ENCODE assay signal across 3 cellular contexts in the genomic region with DNA sequence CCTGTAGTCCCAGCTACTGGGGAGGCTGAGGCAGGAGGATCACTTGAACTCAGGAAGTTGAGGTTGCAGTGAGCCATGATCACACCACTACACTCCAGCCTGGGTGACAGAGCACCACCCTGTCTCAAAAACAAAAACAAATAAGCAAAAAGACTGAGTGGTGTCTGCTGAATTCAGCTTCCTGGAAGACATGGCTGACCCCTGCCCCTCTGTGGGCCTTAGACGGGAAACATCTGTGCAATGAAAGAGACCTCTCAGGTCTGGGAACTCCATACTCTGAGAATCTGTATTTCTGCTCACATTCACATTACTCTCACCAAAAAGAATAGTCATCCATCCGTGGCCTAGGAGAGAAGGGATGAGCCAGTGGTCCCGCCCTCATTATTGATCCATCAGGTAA.
TF ChIP-seq lines count a peak whose summit lies in the region.

No MANE protein-coding gene starts in this region.

TF ChIP-seq in HCT116, 20 proteins besides CTCF, POLR2A, EP300 and RAD21:
- no peak for TF ChIP-seq SP1 (IDR thresholded peaks at IDR 0.05; ENCODE audit: low read depth)
- TF ChIP-seq SIN3A (IDR thresholded peaks at IDR 0.05; ENCODE audit: low read depth) = no peak
- no peak for TF ChIP-seq EGR1 (IDR thresholded peaks at IDR 0.05; ENCODE audit: low read depth)
- TF ChIP-seq ZFX (IDR thresholded peaks at IDR 0.05) = no peak
- no peak for TF ChIP-seq SRF (IDR thresholded peaks at IDR 0.05; ENCODE audit: low read depth)
- TF ChIP-seq MAX (IDR thresholded peaks at IDR 0.05) = no peak
- no peak for TF ChIP-seq CBX3 (IDR thresholded peaks at IDR 0.05; ENCODE audit: low read depth)
- TF ChIP-seq, protein P1, sequence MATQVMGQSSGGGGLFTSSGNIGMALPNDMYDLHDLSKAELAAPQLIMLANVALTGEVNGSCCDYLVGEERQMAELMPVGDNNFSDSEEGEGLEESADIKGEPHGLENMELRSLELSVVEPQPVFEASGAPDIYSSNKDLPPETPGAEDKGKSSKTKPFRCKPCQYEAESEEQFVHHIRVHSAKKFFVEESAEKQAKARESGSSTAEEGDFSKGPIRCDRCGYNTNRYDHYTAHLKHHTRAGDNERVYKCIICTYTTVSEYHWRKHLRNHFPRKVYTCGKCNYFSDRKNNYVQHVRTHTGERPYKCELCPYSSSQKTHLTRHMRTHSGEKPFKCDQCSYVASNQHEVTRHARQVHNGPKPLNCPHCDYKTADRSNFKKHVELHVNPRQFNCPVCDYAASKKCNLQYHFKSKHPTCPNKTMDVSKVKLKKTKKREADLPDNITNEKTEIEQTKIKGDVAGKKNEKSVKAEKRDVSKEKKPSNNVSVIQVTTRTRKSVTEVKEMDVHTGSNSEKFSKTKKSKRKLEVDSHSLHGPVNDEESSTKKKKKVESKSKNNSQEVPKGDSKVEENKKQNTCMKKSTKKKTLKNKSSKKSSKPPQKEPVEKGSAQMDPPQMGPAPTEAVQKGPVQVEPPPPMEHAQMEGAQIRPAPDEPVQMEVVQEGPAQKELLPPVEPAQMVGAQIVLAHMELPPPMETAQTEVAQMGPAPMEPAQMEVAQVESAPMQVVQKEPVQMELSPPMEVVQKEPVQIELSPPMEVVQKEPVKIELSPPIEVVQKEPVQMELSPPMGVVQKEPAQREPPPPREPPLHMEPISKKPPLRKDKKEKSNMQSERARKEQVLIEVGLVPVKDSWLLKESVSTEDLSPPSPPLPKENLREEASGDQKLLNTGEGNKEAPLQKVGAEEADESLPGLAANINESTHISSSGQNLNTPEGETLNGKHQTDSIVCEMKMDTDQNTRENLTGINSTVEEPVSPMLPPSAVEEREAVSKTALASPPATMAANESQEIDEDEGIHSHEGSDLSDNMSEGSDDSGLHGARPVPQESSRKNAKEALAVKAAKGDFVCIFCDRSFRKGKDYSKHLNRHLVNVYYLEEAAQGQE (IDR thresholded peaks at IDR 0.05; ENCODE audit: low read depth) = no peak
- no peak for TF ChIP-seq FOSL1 (IDR thresholded peaks at IDR 0.05; ENCODE audit: low read depth)
- no peak for TF ChIP-seq CEBPB (IDR thresholded peaks at IDR 0.05; ENCODE audit: low read depth)

TF ChIP-seq in K562, 482 proteins besides CTCF, POLR2A, EP300 and RAD21:
- no peak for TF ChIP-seq ZBTB34 (CRISPR knock-in tag; IDR thresholded peaks at IDR 0.05)
- no peak for TF ChIP-seq KAT7 (CRISPR knock-in tag; IDR thresholded peaks at IDR 0.05; ENCODE audit: borderline replicate concordance)
- TF ChIP-seq, protein P2, sequence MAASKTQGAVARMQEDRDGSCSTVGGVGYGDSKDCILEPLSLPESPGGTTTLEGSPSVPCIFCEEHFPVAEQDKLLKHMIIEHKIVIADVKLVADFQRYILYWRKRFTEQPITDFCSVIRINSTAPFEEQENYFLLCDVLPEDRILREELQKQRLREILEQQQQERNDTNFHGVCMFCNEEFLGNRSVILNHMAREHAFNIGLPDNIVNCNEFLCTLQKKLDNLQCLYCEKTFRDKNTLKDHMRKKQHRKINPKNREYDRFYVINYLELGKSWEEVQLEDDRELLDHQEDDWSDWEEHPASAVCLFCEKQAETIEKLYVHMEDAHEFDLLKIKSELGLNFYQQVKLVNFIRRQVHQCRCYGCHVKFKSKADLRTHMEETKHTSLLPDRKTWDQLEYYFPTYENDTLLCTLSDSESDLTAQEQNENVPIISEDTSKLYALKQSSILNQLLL (CRISPR knock-in tag; IDR thresholded peaks at IDR 0.05; ENCODE audit: borderline replicate concordance) = no peak
- no peak for TF ChIP-seq GTF2A2 (tag; IDR thresholded peaks at IDR 0.05)
- no peak for TF ChIP-seq POLR3G (IDR thresholded peaks at IDR 0.05; ENCODE audit: extremely low read depth, insufficient read length, insufficient replicate concordance)
- TF ChIP-seq CCAR2 (IDR thresholded peaks at IDR 0.05; ENCODE audit: low read depth, low read length) = no peak
- no peak for TF ChIP-seq FOXJ2 (tag; IDR thresholded peaks at IDR 0.05)
- no peak for TF ChIP-seq ZKSCAN3 (CRISPR knock-in tag; IDR thresholded peaks at IDR 0.05)

TF ChIP-seq in GM12891, 5 proteins besides CTCF, POLR2A, EP300 and RAD21:
- TF ChIP-seq SPI1 (IDR thresholded peaks at IDR 0.05; ENCODE audit: low read depth, low read length) = no peak
- no peak for TF ChIP-seq TAF1 (IDR thresholded peaks at IDR 0.05; ENCODE audit: low read depth, low read length)
- no peak for TF ChIP-seq POU2F2 (IDR thresholded peaks at IDR 0.05; ENCODE audit: low read depth, low read length)
- TF ChIP-seq POLR2AphosphoS5 (IDR thresholded peaks at IDR 0.05; ENCODE audit: low read depth, low read length) = no peak
- TF ChIP-seq PAX5 (IDR thresholded peaks at IDR 0.05; ENCODE audit: insufficient read depth, low read length, severe bottlenecking) = no peak
